In the genomic region with DNA sequence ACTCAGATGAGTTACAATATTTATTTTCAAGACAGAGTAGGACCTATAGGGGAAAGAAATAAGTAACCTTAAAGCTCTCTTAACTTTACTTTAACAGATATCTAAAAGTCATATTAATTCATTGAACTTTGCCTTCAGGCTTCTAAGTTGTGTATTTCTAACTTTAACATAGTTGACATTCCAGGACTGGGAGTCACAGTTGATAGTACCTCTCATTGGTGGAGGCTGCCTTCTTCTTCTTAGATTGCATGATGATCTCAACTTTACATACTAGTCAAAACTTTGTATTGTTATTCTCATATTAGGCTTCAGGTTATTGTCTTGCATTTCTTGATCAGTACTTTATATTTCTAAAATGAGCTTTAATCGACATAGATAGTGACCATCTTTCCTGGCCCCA, we compare ENCODE assay signal across 26 cellular contexts.
DNase-seq lines count a peak whose midpoint lies in the region; ATAC-seq, FAIRE-seq and TF ChIP-seq lines count a peak whose summit lies in the region.
"Had no signal": no experiment of that assay in that cellular context is flagged by ENCODE, and none has a peak within 500 bp of the region (broad histone marks: within the 10 kb centered on the region; RNA-seq: fewer than 3 reads in every experiment).

No MANE protein-coding gene starts in this region.

- intact Hi-C loops in tibial artery (cut with DNase I; ENCODE audit: low total_unique reads), result no loop called here

- H3K4me3 ChIP-seq in astrocyte of the spinal cord (ENCODE audit: low read depth, low read length) (no peak overlapping the region), tibial artery (no peak overlapping the region)
- H3K4me3 ChIP-seq: gastrocnemius medialis, thyroid gland had no signal

- no peaks in the 10 kb centered on the region for H3K27me3 ChIP-seq in tibial artery
- H3K27me3 ChIP-seq: gastrocnemius medialis, neutrophil, thyroid gland had no signal

- ATAC-seq in HG03439 (IDR thresholded peaks at IDR 0.05; ENCODE audit: unreplicated experiment), result no peak
- ATAC-seq: activated T-cell treated with anti-CD3 and anti-CD28 coated beads, Interleukin-2, amount 50 U/mL, for 72 hours; gastrocnemius medialis; HepG2; stimulated activated naive CD8-positive, alpha-beta T cell treated with anti-CD3 and anti-CD28 coated beads, Interleukin-15, amount 100 ng/mL, for 72 hours had no signal

- H3K27ac ChIP-seq in tibial artery, result no peak overlapping the region
- H3K27ac ChIP-seq: gastrocnemius medialis, neutrophil, thyroid gland, WERI-Rb-1 had no signal

- TF ChIP-seq CTCF in astrocyte of the spinal cord (IDR thresholded peaks at IDR 0.05; ENCODE audit: low read depth, low read length), result no peak
- TF ChIP-seq CTCF in tibial artery (IDR thresholded peaks at IDR 0.05), result no peak

- DNase-seq in M059J (ENCODE audit: low read depth) (peak; percentile 36), astrocyte of the spinal cord (ENCODE audit: low read depth, low spot score) (peak; percentile 26), glomerular visceral epithelial cell (ENCODE audit: extremely low spot score) (peak; percentile 52), urothelium cell line (ENCODE audit: low spot score) (peak; percentile 40), NCI-H2227 (lab: John Stamatoyannopoulos, UW; ENCODE audit: unreplicated experiment) (no peak), tibial artery (no peak)
- DNase-seq: activated CD4-positive, alpha-beta T cell treated with anti-CD3 and anti-CD28 coated beads, Interleukin-2, amount 10 ng/mL, durations not matched to agents 7 days and 5 days; activated naive CD4-positive, alpha-beta T cell treated with Interleukin-2 at 50 U/mL for 16 hours; activated T-cell treated with anti-CD3 and anti-CD28 coated beads, Interleukin-2, amount 50 U/mL, for 72 hours; amygdala; CD4-positive, alpha-beta memory T cell; central memory CD4-positive, alpha-beta T cell; DMS153; gastrocnemius medialis; islet precursor cell; NCI-H1092 treated with DMSO at 0.1 percent for 48 hours; NCI-H2029; NCI-H226; NCI-H748 treated with DMSO at 0.1 percent for 48 hours; stimulated activated naive CD8-positive, alpha-beta T cell treated with anti-CD3 and anti-CD28 coated beads, Interleukin-15, amount 100 ng/mL, for 72 hours; thyroid gland; WERI-Rb-1 had no signal

- no peaks in the 10 kb centered on the region for H3K36me3 ChIP-seq in tibial artery
- H3K36me3 ChIP-seq: gastrocnemius medialis, neutrophil, thyroid gland, WERI-Rb-1 had no signal

- no peaks in the 10 kb centered on the region for H3K9me3 ChIP-seq in tibial artery
- H3K9me3 ChIP-seq: gastrocnemius medialis, neutrophil, thyroid gland had no signal

- no peak for FAIRE-seq in urothelium cell line (lab: Jason Lieb, UNC)
- FAIRE-seq: G401.6, HepG2 had no signal

- in situ Hi-C loops in astrocyte of the spinal cord (cut with HindIII; ENCODE audit: low sequenced_read_pairs), result no loop called here

- no peaks in the 10 kb centered on the region for H3K4me1 ChIP-seq in tibial artery
- H3K4me1 ChIP-seq: gastrocnemius medialis, thyroid gland had no signal

Comparison
In these comparisons a context has a peak if more than half of its experiments do, and no peak if none do; other contexts are left out.
1. DNase-seq: peak in M059J (single experiment), astrocyte of the spinal cord (single experiment), glomerular visceral epithelial cell (single experiment) and urothelium cell line (single experiment); none in NCI-H2227 (single experiment) and tibial artery (0 of 2).